In the genomic region with DNA sequence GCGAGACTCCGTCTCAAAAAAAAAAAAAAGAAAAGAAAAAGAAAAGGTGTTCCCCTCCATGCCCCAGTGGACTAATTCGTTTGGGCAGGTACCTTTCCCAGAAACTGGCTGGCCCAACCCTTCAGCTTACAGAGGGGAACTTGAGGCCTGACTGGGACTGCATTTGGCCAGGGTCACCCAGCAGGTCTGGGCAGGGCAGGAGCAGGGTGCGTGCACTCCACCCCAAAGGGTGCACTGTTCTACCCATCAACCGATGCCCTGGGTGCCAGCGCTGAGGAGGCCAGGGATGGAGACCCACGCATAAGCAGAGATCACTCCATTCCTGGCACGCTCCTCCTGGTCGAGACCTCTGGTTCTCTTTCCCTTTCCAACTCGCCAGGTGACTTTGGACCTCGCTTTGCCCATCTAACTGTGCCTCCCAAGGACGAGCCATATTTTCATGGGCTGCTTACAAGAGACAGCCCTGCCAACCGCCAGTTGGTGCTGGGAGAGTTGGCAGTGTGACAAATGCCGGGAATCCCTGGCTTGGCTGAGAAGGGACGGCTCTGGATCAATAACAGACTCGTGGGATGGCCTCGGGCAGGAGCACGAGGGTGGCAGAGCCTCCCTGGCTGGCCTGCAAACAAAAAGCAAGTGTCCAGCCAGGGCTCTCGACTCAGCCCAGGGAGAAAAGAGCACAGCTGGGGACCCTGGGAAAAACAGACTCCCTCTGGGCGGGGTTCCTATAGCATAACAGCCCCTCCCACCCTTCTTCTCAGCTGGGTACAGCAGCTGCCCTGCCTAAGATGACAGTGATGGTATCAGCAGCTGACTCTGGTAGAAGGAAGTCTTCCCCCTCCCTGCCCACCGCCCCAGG, we compare ENCODE assay signal across 9 cellular contexts. TPM values are rescaled to one million over a fixed set of nuclear protein-coding genes. Genes with fewer than 3 reads are reported as not detected.
DNase-seq lines count a peak whose midpoint lies in the region; ATAC-seq and TF ChIP-seq lines count a peak whose summit lies in the region.
"Had no signal": no experiment of that assay in that cellular context is flagged by ENCODE, and none has a peak within 500 bp of the region (broad histone marks: within the 10 kb centered on the region; RNA-seq: fewer than 3 reads in every experiment).

No MANE protein-coding gene starts in this region.

- 83 to 88% methylated on average over 3 of the region's 21 CpGs for WGBS in gastroesophageal sphincter (ENCODE audit: low coverage in 1 of 2), 2 donors

- TF ChIP-seq EP300 in gastroesophageal sphincter (IDR thresholded peaks at IDR 0.05), result no peak

- H3K4me3 ChIP-seq in gastroesophageal sphincter (no peak overlapping the region), stomach smooth muscle (ENCODE audit: low read length in 2 of 2) (peak overlapping the region in 1 of 2 donors; percentile 35)

- TF ChIP-seq POLR2A in gastroesophageal sphincter (IDR thresholded peaks at IDR 0.05), result no peak

- H3K9ac ChIP-seq in stomach smooth muscle (ENCODE audit: low read length in 2 of 2), result no peak overlapping the region

- ATAC-seq in gastroesophageal sphincter (no peak), GM18867 (IDR thresholded peaks at IDR 0.05; ENCODE audit: unreplicated experiment) (no peak), HG02852 (IDR thresholded peaks at IDR 0.05; ENCODE audit: unreplicated experiment) (no peak)

- TF ChIP-seq CTCF in gastroesophageal sphincter (IDR thresholded peaks at IDR 0.05), result no peak

- peak; percentile 35 for DNase-seq in NCI-H128 (lab: John Stamatoyannopoulos, UW; ENCODE audit: unreplicated experiment)
- DNase-seq in SHP77 treated with DMSO at 0.1 percent for 48 hours (lab: John Stamatoyannopoulos, UW), result peak; percentile 82
- no peak for DNase-seq in superior temporal gyrus (ENCODE audit: extremely low spot score)
- DNase-seq in activated CD8-positive, alpha-beta memory T cell treated with anti-CD3 and anti-CD28 coated beads, Interleukin-2, amount 50 U/mL, for 48 hours, result no peak
- DNase-seq: activated naive CD8-positive, alpha-beta T cell treated with anti-CD3 and anti-CD28 coated beads, Interleukin-2, amount 10 ng/mL, durations not matched to agents 7 days and 5 days had no signal

- peaks cover 0 to 53% (median 10%) of the 10 kb centered on the region in 3 donors for H3K4me1 ChIP-seq in gastroesophageal sphincter
- H3K4me1 ChIP-seq in stomach smooth muscle (ENCODE audit: control insufficient read depth, insufficient read depth, low read length), result peaks cover 40% of the 10 kb centered on the region

- H3K27me3 ChIP-seq in gastroesophageal sphincter (no peaks in the 10 kb centered on the region), stomach smooth muscle (ENCODE audit: control insufficient read depth in 1 of 2, insufficient read depth in 2 of 2, low read length in 2 of 2) (no peaks in the 10 kb centered on the region)

- H3K36me3 ChIP-seq in gastroesophageal sphincter, result no peaks in the 10 kb centered on the region
- no peaks in the 10 kb centered on the region for H3K36me3 ChIP-seq in stomach smooth muscle (ENCODE audit: control insufficient read depth in 2 of 2, insufficient read depth in 2 of 2, low read length in 2 of 2)

- H3K9me3 ChIP-seq in gastroesophageal sphincter, result no peaks in the 10 kb centered on the region
- H3K9me3 ChIP-seq in stomach smooth muscle (ENCODE audit: control insufficient read depth in 2 of 2, low read length in 2 of 2), result no peaks in the 10 kb centered on the region

- H3K27ac ChIP-seq in gastroesophageal sphincter (peak overlapping the region in 3 of 4 donors; percentile 71 to 80 (median 76)), stomach smooth muscle (ENCODE audit: low read length) (peak overlapping the region; percentile 60)

RNA-seq across cellular contexts. Expression of gene HSPB1, which starts 7.9 kb away (rescaled TPM):
- 1,000 to 10,000 TPM in 2 of 4 donors, 100 to 1,000 TPM in 2; 880 to 2,548 (median 1,000) TPM for total RNA-seq in gastroesophageal sphincter

RNA-seq across cellular contexts. Expression of gene YWHAG, which starts 48.5 kb away (rescaled TPM):
- total RNA-seq in gastroesophageal sphincter, result 10 to 100 TPM; 49.8 to 86.2 (median 70.3) TPM

Comparison
In these comparisons a context has a peak if more than half of its experiments do, and no peak if none do; other contexts are left out.
1. DNase-seq: peak in NCI-H128 (single experiment) and SHP77 treated with DMSO at 0.1 percent for 48 hours (single experiment); none in superior temporal gyrus (single experiment) and activated CD8-positive, alpha-beta memory T cell treated with anti-CD3 and anti-CD28 coated beads, Interleukin-2, amount 50 U/mL, for 48 hours (single experiment).